Comparison of ENCODE assay signal across 16 cellular contexts in the genomic region with DNA sequence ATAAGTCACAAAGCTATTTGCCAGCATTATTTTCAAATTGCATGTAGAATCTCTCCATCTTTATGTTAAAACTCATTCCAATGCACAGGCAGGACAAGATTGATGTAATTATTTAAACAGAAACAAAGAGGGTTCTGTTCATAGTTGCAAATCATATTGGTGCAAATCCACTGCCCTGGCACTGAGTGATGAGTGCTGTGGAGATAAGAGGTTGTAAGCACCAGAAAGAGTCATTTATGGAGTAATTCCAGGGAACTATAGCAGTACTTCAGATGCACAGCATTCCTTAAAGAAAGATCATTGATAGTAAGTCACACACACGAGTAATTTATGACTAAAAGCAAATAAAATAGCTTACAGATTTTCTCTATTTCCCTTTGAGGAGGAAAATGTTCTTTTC.
A peak's percentile ranks its signal among the peaks of the same experiment; 100 is the strongest.
DNase-seq lines count a peak whose midpoint lies in the region; ATAC-seq and TF ChIP-seq lines count a peak whose summit lies in the region.
"Had no signal": no experiment of that assay in that cellular context is flagged by ENCODE, and none has a peak within 500 bp of the region (broad histone marks: within the 10 kb centered on the region; RNA-seq: fewer than 3 reads in every experiment).

No MANE protein-coding gene starts in this region.

- H3K27ac ChIP-seq in GM23248 (no peak overlapping the region), RWPE2 (ENCODE audit: poor library complexity, severe bottlenecking) (peak overlapping the region; percentile 39)
- H3K27ac ChIP-seq: heart left ventricle, left ventricle myocardium inferior had no signal

- in situ Hi-C loops in GM23248 (cut with MboI), result no loop called here

- no peaks in the 10 kb centered on the region for H3K79me2 ChIP-seq in GM23248 (ENCODE audit: insufficient read depth)

- DNase-seq in GM23248 (peak; percentile 63), RWPE2 (ENCODE audit: low spot score) (no peak), fibroblast of villous mesenchyme (ENCODE audit: low read depth) (peak; percentile 34), SKM-1 (lab: John Stamatoyannopoulos, UW; ENCODE audit: unreplicated experiment) (no peak), NCI-H2029 treated with DMSO at 0.1 percent for 48 hours (lab: John Stamatoyannopoulos, UW) (no peak), SIG-M5 (lab: John Stamatoyannopoulos, UW) (no peak)
- DNase-seq: activated CD4-positive, alpha-beta T cell treated with anti-CD3 and anti-CD28 coated beads, Interleukin-2, amount 10 ng/mL, durations not matched to agents 24 days and 14 days; activated T-cell treated with anti-CD3 and anti-CD28 coated beads, Interleukin-2, amount 50 U/mL, for 72 hours; aorta; effector memory CD8-positive, alpha-beta T cell; heart left ventricle; Kasumi-1; left ventricle myocardium inferior; stimulated activated CD4-positive, alpha-beta T cell treated with anti-CD3 and anti-CD28 coated beads, Interleukin-12 subunit alpha, Interleukin-12 subunit beta, amount 100 ng/mL, for 4 hours; T-helper 2 cell had no signal

- H2AFZ ChIP-seq in GM23248, result no peak overlapping the region

- H3K9ac ChIP-seq in GM23248 (no peak overlapping the region), skeletal muscle satellite cell (ENCODE audit: low read depth, low read length) (peak overlapping the region; percentile 13)

- peak; percentile 86 for ATAC-seq in RWPE2 (ENCODE audit: low read depth)
- ATAC-seq: activated T-cell treated with anti-CD3 and anti-CD28 coated beads, Interleukin-2, amount 50 U/mL, for 72 hours; effector memory CD8-positive, alpha-beta T cell; heart left ventricle had no signal

- H3K4me1 ChIP-seq in GM23248 (ENCODE audit: insufficient read depth) (peaks cover 36% of the 10 kb centered on the region), RWPE2 (ENCODE audit: insufficient read depth, poor library complexity, severe bottlenecking) (peaks cover 24% of the 10 kb centered on the region), skeletal muscle satellite cell (ENCODE audit: control insufficient read depth, insufficient read depth, low read length) (peaks cover 37% of the 10 kb centered on the region)

- no peaks in the 10 kb centered on the region for H4K20me1 ChIP-seq in GM23248 (ENCODE audit: insufficient read depth)

- no peak for TF ChIP-seq CTCF in RWPE2 (IDR thresholded peaks at IDR 0.05; ENCODE audit: poor library complexity, severe bottlenecking)
- TF ChIP-seq CTCF in fibroblast of villous mesenchyme (IDR thresholded peaks at IDR 0.05; ENCODE audit: insufficient read depth, low read depth, low read length), result no peak

- H3K36me3 ChIP-seq in GM23248 (ENCODE audit: low read depth) (no peaks in the 10 kb centered on the region), RWPE2 (ENCODE audit: low read depth) (no peaks in the 10 kb centered on the region), skeletal muscle satellite cell (ENCODE audit: insufficient read depth, low read length) (no peaks in the 10 kb centered on the region)
- H3K36me3 ChIP-seq: heart left ventricle, left ventricle myocardium inferior had no signal

- H3K9me3 ChIP-seq in GM23248 (ENCODE audit: low read depth), result no peaks in the 10 kb centered on the region
- no peaks in the 10 kb centered on the region for H3K9me3 ChIP-seq in RWPE2 (ENCODE audit: severe bottlenecking)
- no peaks in the 10 kb centered on the region for H3K9me3 ChIP-seq in skeletal muscle satellite cell (replicated peaks; ENCODE audit: low read length)
- H3K9me3 ChIP-seq: heart left ventricle, left ventricle myocardium inferior had no signal

- H3K27me3 ChIP-seq in GM23248 (replicated peaks; ENCODE audit: insufficient read depth), result no peaks in the 10 kb centered on the region
- H3K27me3 ChIP-seq in RWPE2 (ENCODE audit: insufficient read depth, poor library complexity, severe bottlenecking), result no peaks in the 10 kb centered on the region
- H3K27me3 ChIP-seq in skeletal muscle satellite cell (ENCODE audit: control insufficient read depth, insufficient read depth, low read length), result no peaks in the 10 kb centered on the region
- H3K27me3 ChIP-seq: heart left ventricle had no signal

- H3K4me2 ChIP-seq in GM23248 (ENCODE audit: unreplicated experiment) (peak overlapping the region; percentile 30), skeletal muscle satellite cell (ENCODE audit: low read length) (peak overlapping the region; percentile 1)

- peaks cover 32% of the 10 kb centered on the region; the same call in 1 of the 2 replicates for H3F3A ChIP-seq in GM23248 (ENCODE audit: insufficient read depth)

- WGBS in GM23248 (ENCODE audit: low coverage in 1 of 2, low lambda C conversion rate in 2 of 2, missing lambda C conversion rate in 2 of 2), 2 experiments, result 0 to 6% methylated on average over 1 of the region's 1 CpG

- H3K4me3 ChIP-seq in GM23248 (no peak overlapping the region), RWPE2 (ENCODE audit: severe bottlenecking) (no peak overlapping the region), fibroblast of villous mesenchyme (ENCODE audit: low read depth, low read length) (no peak overlapping the region), skeletal muscle satellite cell (ENCODE audit: low read length) (no peak overlapping the region)
- H3K4me3 ChIP-seq: heart left ventricle, left ventricle myocardium inferior had no signal

- no peaks in the 10 kb centered on the region for H3K9me2 ChIP-seq in GM23248 (ENCODE audit: insufficient read depth)

Comparison
In these comparisons a context has a peak if more than half of its experiments do, and no peak if none do; other contexts are left out.
1. DNase-seq: peak in GM23248 (single experiment) and fibroblast of villous mesenchyme (single experiment); none in RWPE2 (single experiment), SKM-1 (single experiment), NCI-H2029 treated with DMSO at 0.1 percent for 48 hours (single experiment) and SIG-M5 (single experiment).